19 cellular contexts compared by ENCODE assay signal in the genomic region with DNA sequence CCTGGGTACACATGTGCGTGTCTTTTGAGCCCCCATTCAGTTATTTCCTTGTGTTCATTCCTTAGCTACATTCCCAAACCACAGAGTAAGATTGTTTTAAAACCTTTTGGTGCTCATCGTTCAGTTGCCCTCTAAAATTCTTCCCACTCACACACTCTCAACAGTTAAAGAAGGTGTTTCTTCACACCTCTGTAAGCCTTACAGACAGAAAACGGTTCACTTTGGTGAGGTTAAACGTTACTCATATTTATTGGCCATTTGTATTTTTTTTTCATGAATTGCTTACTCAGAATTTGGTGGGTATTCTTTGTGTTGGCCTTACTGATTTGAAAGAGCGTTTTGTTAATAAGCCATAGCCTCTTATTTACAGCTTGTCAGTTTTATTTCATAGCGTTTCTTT.
DNase-seq lines count a peak whose midpoint lies in the region; ATAC-seq, FAIRE-seq and TF ChIP-seq lines count a peak whose summit lies in the region.
"Had no signal": no experiment of that assay in that cellular context is flagged by ENCODE, and none has a peak within 500 bp of the region (broad histone marks: within the 10 kb centered on the region; RNA-seq: fewer than 3 reads in every experiment).

No MANE protein-coding gene starts in this region.

- H2AFZ ChIP-seq in trophoblast cell (ENCODE audit: insufficient read depth, low read length, poor library complexity), result no peak overlapping the region

- no peak overlapping the region for H2BK12ac ChIP-seq in trophoblast cell (ENCODE audit: low read length)

- H3K18ac ChIP-seq in trophoblast cell (ENCODE audit: low read length), result no peak overlapping the region

- no peaks in the 10 kb centered on the region for H3K9me3 ChIP-seq in trophoblast cell (ENCODE audit: insufficient read depth, low read depth, low read length)
- H3K9me3 ChIP-seq: BE2C, Caco-2, HAP-1 had no signal

- TF ChIP-seq POLR2A in H54 (IDR thresholded peaks at IDR 0.05; ENCODE audit: low read depth, low read length), result no peak

- no peak for DNase-seq in H54 (ENCODE audit: insufficient read length, low spot score)
- DNase-seq in chondrocyte (ENCODE audit: low spot score), result no peak
- no peak for DNase-seq in memory B cell (ENCODE audit: low spot score in 2 of 2)
- DNase-seq in trophoblast cell, result no peak
- DNase-seq in NCI-H526 treated with DMSO at 0.1 percent for 48 hours (lab: John Stamatoyannopoulos, UW), result no peak
- DNase-seq in AML-193 (lab: John Stamatoyannopoulos, UW), result no peak
- DNase-seq: BE2C; C1 segment of cervical spinal cord; Caco-2; CD4-positive, CD25-positive, alpha-beta regulatory T cell; CD8-positive, alpha-beta memory T cell had no signal

- no CpG with 5 or more reads among the region's 6 CpGs for WGBS in trophoblast cell (ENCODE audit: extremely low coverage, insufficient coverage, insufficient read length)

- no peak overlapping the region for H4K12ac ChIP-seq in trophoblast cell (ENCODE audit: low read depth, low read length)

- H2BK5ac ChIP-seq in trophoblast cell (ENCODE audit: low read depth, low read length, poor library complexity), result no peak overlapping the region

- H4K91ac ChIP-seq in trophoblast cell (ENCODE audit: low read depth, low read length), result no peak overlapping the region

- H3K27ac Mint-ChIP-seq in chondrocyte (ENCODE audit: unreplicated experiment), result peak overlapping the region; percentile 34
- H3K27ac Mint-ChIP-seq in memory B cell, result peak overlapping the region; percentile 9
- H3K27ac Mint-ChIP-seq: CD4-positive, CD25-positive, alpha-beta regulatory T cell; IgD-negative memory B cell had no signal

- no peak overlapping the region for H3K27ac ChIP-seq in trophoblast cell (ENCODE audit: low read depth, low read length)

- H3K27me3 Mint-ChIP-seq in chondrocyte (ENCODE audit: low read depth) (no peaks in the 10 kb centered on the region), memory B cell (no peaks in the 10 kb centered on the region)
- H3K27me3 Mint-ChIP-seq: CD4-positive, CD25-positive, alpha-beta regulatory T cell; CD8-positive, alpha-beta memory T cell; IgD-negative memory B cell had no signal

- H3K36me3 ChIP-seq in trophoblast cell (ENCODE audit: control insufficient read depth in 1 of 2, insufficient read depth in 2 of 2, low read length in 2 of 2), result no peaks in the 10 kb centered on the region
- H3K36me3 ChIP-seq: BE2C, HAP-1 had no signal

- FAIRE-seq in H54 (lab: Jason Lieb, UNC), result peak; percentile 23
- FAIRE-seq: D721Med, G401.6, GM12891, H1, HepG2 had no signal

- H3K4me1 ChIP-seq in trophoblast cell (ENCODE audit: control insufficient read depth in 1 of 2, insufficient read depth in 2 of 2, low read length in 2 of 2), result peaks cover 2 to 5% of the 10 kb centered on the region in 2 experiments
- H3K4me1 ChIP-seq: BE2C, Caco-2 had no signal

- H3K23ac ChIP-seq in trophoblast cell (ENCODE audit: low read length), result no peak overlapping the region

- H3K14ac ChIP-seq in trophoblast cell (ENCODE audit: low read length), result no peak overlapping the region

- H3K36me3 Mint-ChIP-seq in chondrocyte (ENCODE audit: low read depth), result no peaks in the 10 kb centered on the region
- peaks cover 5% of the 10 kb centered on the region for H3K36me3 Mint-ChIP-seq in memory B cell

- no peak for ATAC-seq in memory B cell (ENCODE audit: low read depth)
- no peak for ATAC-seq in GM21825 (IDR thresholded peaks at IDR 0.05; ENCODE audit: unreplicated experiment)
- ATAC-seq: HepG2 had no signal

- H3K9ac ChIP-seq in trophoblast cell (ENCODE audit: low read length), result no peak overlapping the region

- no peak overlapping the region for H3K4me2 ChIP-seq in trophoblast cell (ENCODE audit: low read length)

- no peaks in the 10 kb centered on the region for H3K79me1 ChIP-seq in trophoblast cell (ENCODE audit: low read length)

- no peak overlapping the region for H2BK120ac ChIP-seq in trophoblast cell (ENCODE audit: insufficient read depth, low read length, poor library complexity)

- H3K9me3 Mint-ChIP-seq in chondrocyte (ENCODE audit: low read depth) (no peaks in the 10 kb centered on the region), memory B cell (peaks cover 2% of the 10 kb centered on the region)

- H2AK5ac ChIP-seq in trophoblast cell (ENCODE audit: low read length), result no peak overlapping the region

- no peaks in the 10 kb centered on the region for H3K27me3 ChIP-seq in trophoblast cell (ENCODE audit: insufficient read depth, low read length)
- H3K27me3 ChIP-seq: BE2C had no signal

- peak overlapping the region; percentile 74 for H3K4ac ChIP-seq in trophoblast cell (ENCODE audit: low read depth, low read length)

- H3K4me1 Mint-ChIP-seq in chondrocyte (ENCODE audit: low read depth) (peaks cover 71% of the 10 kb centered on the region), memory B cell (peaks cover 16% of the 10 kb centered on the region)

- H3K4me3 ChIP-seq in trophoblast cell (ENCODE audit: low read depth, low read length), result no peak overlapping the region
- H3K4me3 ChIP-seq: HAP-1 had no signal

- TF ChIP-seq CTCF in chondrocyte (IDR thresholded peaks at IDR 0.05), result no peak

- no peak overlapping the region for H4K8ac ChIP-seq in trophoblast cell (ENCODE audit: low read depth, low read length)

- H3K4me3 Mint-ChIP-seq in chondrocyte (ENCODE audit: unreplicated experiment) (no peak overlapping the region), memory B cell (no peak overlapping the region)
- H3K4me3 Mint-ChIP-seq: IgD-negative memory B cell had no signal

- peaks cover 19% of the 10 kb centered on the region for H3K79me2 ChIP-seq in trophoblast cell (ENCODE audit: control insufficient read depth, insufficient read depth, low read length, poor library complexity)
